Comparison of ENCODE assay signal across 8 cellular contexts in genomic region chr5:154445422-154446182, GRCh38. TPM values are rescaled to one million over a fixed set of nuclear protein-coding genes. Genes with fewer than 3 reads are reported as not detected.
DNase-seq lines count a peak whose midpoint lies in the region; ATAC-seq and TF ChIP-seq lines count a peak whose summit lies in the region.

SAP30L (plus strand) TSS chr5:154445997; CDS start chr5:154446605, 608 bp downstream.

- CTCF ChIA-PET in RWPE1 (lab: Yijun Ruan, JAX) = no interaction called here

- H3K9me3 Mint-ChIP-seq in activated T-helper 17 cell treated with anti-CD3 and anti-CD28 coated beads, Interleukin-2, amount 50 U/mL, for 72 hours = no peaks in the 10 kb centered on the region
- no peaks in the 10 kb centered on the region for H3K9me3 Mint-ChIP-seq in naive thymus-derived CD8-positive, alpha-beta T cell
- no peaks in the 10 kb centered on the region for H3K9me3 Mint-ChIP-seq in stimulated activated naive B cell treated with anti-CD40 and anti-IgM and Interleukin-4, amounts not matched to agents 10 μg/mL and 1 μg/mL and 100 μg/mL, for 72 hours

- peak within 1 kb of the TSS; percentile 75 to 94 (median 90) for H3K4me3 ChIP-seq in fibroblast of lung (replicated peaks in 1 of 4; ENCODE audit: control extremely low read depth in 1 of 4, insufficient read depth in 1 of 4, low read depth in 3 of 4, low read length in 4 of 4)

- peak; percentile 98 for ATAC-seq in activated T-helper 17 cell treated with anti-CD3 and anti-CD28 coated beads, Interleukin-2, amount 50 U/mL, for 72 hours (replicated peaks)
- ATAC-seq in naive thymus-derived CD8-positive, alpha-beta T cell = peak; percentile 91 to 94
- ATAC-seq in stimulated activated naive B cell treated with anti-CD40 and anti-IgM and Interleukin-4, amounts not matched to agents 10 μg/mL and 1 μg/mL and 100 μg/mL, for 72 hours (replicated peaks) = peak; percentile 94 to 95

- H4K20me1 ChIP-seq in fibroblast of lung (ENCODE audit: control insufficient read depth, extremely low read depth, insufficient read depth, low read length) = no peaks in the 10 kb centered on the region

- H3K9ac ChIP-seq in fibroblast of lung (ENCODE audit: insufficient read depth, low read length) = peak within 1 kb of the TSS; percentile 68

- H3K27ac ChIP-seq in RWPE1 (peak within 1 kb of the TSS; percentile 83), fibroblast of lung (ENCODE audit: insufficient read depth, low read length) (peak within 1 kb of the TSS; percentile 62)

- peak within 1 kb of the TSS; percentile 95 for H3K4me3 Mint-ChIP-seq in activated T-helper 17 cell treated with anti-CD3 and anti-CD28 coated beads, Interleukin-2, amount 50 U/mL, for 72 hours
- H3K4me3 Mint-ChIP-seq in naive thymus-derived CD8-positive, alpha-beta T cell = peak within 1 kb of the TSS; percentile 98 to 100 (median 100)
- H3K4me3 Mint-ChIP-seq in stimulated activated naive B cell treated with anti-CD40 and anti-IgM and Interleukin-4, amounts not matched to agents 10 μg/mL and 1 μg/mL and 100 μg/mL, for 72 hours = peak within 1 kb of the TSS; percentile 93 to 100

- no peaks in the 10 kb centered on the region for H3K9me3 ChIP-seq in fibroblast of lung (ENCODE audit: control insufficient read depth, insufficient read depth, low read depth, low read length)

- H3K4me1 Mint-ChIP-seq in activated T-helper 17 cell treated with anti-CD3 and anti-CD28 coated beads, Interleukin-2, amount 50 U/mL, for 72 hours = peaks cover 32% of the 10 kb centered on the region
- H3K4me1 Mint-ChIP-seq in naive thymus-derived CD8-positive, alpha-beta T cell = peaks cover 44 to 67% (median 66%) of the 10 kb centered on the region in 4 donors
- H3K4me1 Mint-ChIP-seq in stimulated activated naive B cell treated with anti-CD40 and anti-IgM and Interleukin-4, amounts not matched to agents 10 μg/mL and 1 μg/mL and 100 μg/mL, for 72 hours = peaks cover 18 to 38% of the 10 kb centered on the region in 2 donors

- DNase-seq in EL = peak; percentile 94
- peak; percentile 96 for DNase-seq in GOT3 (lab: John Stamatoyannopoulos, UW)
- peak; percentile 92 for DNase-seq in LHCN-M2 (ENCODE audit: low read depth)
- peak; percentile 100 for DNase-seq in RWPE1 (ENCODE audit: low spot score)
- DNase-seq in fibroblast of lung (ENCODE audit: low read depth in 2 of 2) = peak; percentile 89 to 91
- peak; percentile 92 to 98 (median 95) for DNase-seq in naive thymus-derived CD8-positive, alpha-beta T cell
- peak; percentile 97 for DNase-seq in stimulated activated naive B cell treated with anti-CD40 and anti-IgM and Interleukin-4, amounts not matched to agents 10 μg/mL and 1 μg/mL and 100 μg/mL, for 72 hours

- H3K27ac Mint-ChIP-seq in activated T-helper 17 cell treated with anti-CD3 and anti-CD28 coated beads, Interleukin-2, amount 50 U/mL, for 72 hours = peak within 1 kb of the TSS; percentile 92
- H3K27ac Mint-ChIP-seq in naive thymus-derived CD8-positive, alpha-beta T cell = peak within 1 kb of the TSS; percentile 90 to 99 (median 98)
- peak within 1 kb of the TSS; percentile 98 for H3K27ac Mint-ChIP-seq in stimulated activated naive B cell treated with anti-CD40 and anti-IgM and Interleukin-4, amounts not matched to agents 10 μg/mL and 1 μg/mL and 100 μg/mL, for 72 hours

- H3K27me3 ChIP-seq in fibroblast of lung (ENCODE audit: control insufficient read depth, insufficient read depth, low read length) = no peaks in the 10 kb centered on the region

- no peaks in the 10 kb centered on the region for H3K36me3 ChIP-seq in fibroblast of lung (ENCODE audit: control insufficient read depth, insufficient read depth, low read length)

- POLR2A ChIA-PET in RWPE1 (lab: Yijun Ruan, JAX; ENCODE audit: low non-redundant PET) = no interaction called here
- POLR2A ChIA-PET in naive thymus-derived CD8-positive, alpha-beta T cell (lab: Charles Lee) = interaction anchor here (2.4 kb wide), 1 partner anchor 407 kb away, joined by 9 read pairs; the partner anchor contains the start of genes FAM114A2 and MFAP3

- peaks cover 26% of the 10 kb centered on the region for H3K79me2 ChIP-seq in fibroblast of lung (ENCODE audit: control insufficient read depth, insufficient read depth, low read length)

- TF ChIP-seq CTCF in RWPE1 (conservative IDR thresholded peaks at IDR 0.05; ENCODE audit: low read depth) (no peak), fibroblast of lung (conservative IDR thresholded peaks at IDR 0.05 in 1 of 2, IDR thresholded peaks at IDR 0.05 in 1 of 2; ENCODE audit: low read depth in 1 of 2, low read length in 2 of 2) (no peak)

- H3K4me2 ChIP-seq in fibroblast of lung (ENCODE audit: extremely low read depth, insufficient read depth, low read length) = peak within 1 kb of the TSS; percentile 88

- no peaks in the 10 kb centered on the region for H3K27me3 Mint-ChIP-seq in activated T-helper 17 cell treated with anti-CD3 and anti-CD28 coated beads, Interleukin-2, amount 50 U/mL, for 72 hours
- H3K27me3 Mint-ChIP-seq in naive thymus-derived CD8-positive, alpha-beta T cell = no peaks in the 10 kb centered on the region
- H3K27me3 Mint-ChIP-seq in stimulated activated naive B cell treated with anti-CD40 and anti-IgM and Interleukin-4, amounts not matched to agents 10 μg/mL and 1 μg/mL and 100 μg/mL, for 72 hours = no peaks in the 10 kb centered on the region

- H3K4me1 ChIP-seq in fibroblast of lung (ENCODE audit: control insufficient read depth, extremely low read depth, insufficient read depth, low read length) = peaks cover 2% of the 10 kb centered on the region

- peaks cover 42% of the 10 kb centered on the region for H3K36me3 Mint-ChIP-seq in activated T-helper 17 cell treated with anti-CD3 and anti-CD28 coated beads, Interleukin-2, amount 50 U/mL, for 72 hours (ENCODE audit: low read depth)
- peaks cover 11 to 26% (median 13%) of the 10 kb centered on the region in 3 donors for H3K36me3 Mint-ChIP-seq in naive thymus-derived CD8-positive, alpha-beta T cell
- H3K36me3 Mint-ChIP-seq in stimulated activated naive B cell treated with anti-CD40 and anti-IgM and Interleukin-4, amounts not matched to agents 10 μg/mL and 1 μg/mL and 100 μg/mL, for 72 hours = peaks cover 27 to 31% of the 10 kb centered on the region in 2 donors

- H2AFZ ChIP-seq in fibroblast of lung (ENCODE audit: low read length) = peak within 1 kb of the TSS; percentile 98

RNA-seq across cellular contexts. Expression of gene SAP30L, which starts in this region (rescaled TPM):
- total RNA-seq in LHCN-M2 (2014; rRNA removed) (17.3 and 19.3 TPM in 2 replicates), fibroblast of lung (25.9 and 26.6 TPM in 2 replicates)
- 29.8 TPM for polyA plus RNA-seq in LHCN-M2 (2012)
- total RNA-seq in activated T-helper 17 cell treated with anti-CD3 and anti-CD28 coated beads, Interleukin-2, amount 50 U/mL, for 72 hours = 10 to 100 TPM; 16.4 to 28.9 TPM
- 25.1 and 31.5 TPM in 2 replicates for polyA plus RNA-seq in fibroblast of lung
- polyA plus RNA-seq in fibroblast of lung (2012) = 32.2 and 34.6 TPM in 2 replicates
- 5.0 and 5.1 TPM in 2 replicates for polyA minus RNA-seq in fibroblast of lung (ENCODE audit: low replicate concordance)
- total RNA-seq in naive thymus-derived CD8-positive, alpha-beta T cell = 10 to 100 TPM; 45.5 to 47.3 TPM
- 10 to 100 TPM; 20.1 to 35.6 (median 25.3) TPM for polyA plus RNA-seq in naive thymus-derived CD8-positive, alpha-beta T cell

Comparison
In these comparisons a context has a peak if more than half of its experiments do, and no peak if none do; other contexts are left out.
1. Peak in every context shown above with its lines: DNase-seq, ATAC-seq, H3K4me3 ChIP-seq and H3K27ac ChIP-seq.